Comparison of ENCODE assay signal across 29 cellular contexts in the genomic region with DNA sequence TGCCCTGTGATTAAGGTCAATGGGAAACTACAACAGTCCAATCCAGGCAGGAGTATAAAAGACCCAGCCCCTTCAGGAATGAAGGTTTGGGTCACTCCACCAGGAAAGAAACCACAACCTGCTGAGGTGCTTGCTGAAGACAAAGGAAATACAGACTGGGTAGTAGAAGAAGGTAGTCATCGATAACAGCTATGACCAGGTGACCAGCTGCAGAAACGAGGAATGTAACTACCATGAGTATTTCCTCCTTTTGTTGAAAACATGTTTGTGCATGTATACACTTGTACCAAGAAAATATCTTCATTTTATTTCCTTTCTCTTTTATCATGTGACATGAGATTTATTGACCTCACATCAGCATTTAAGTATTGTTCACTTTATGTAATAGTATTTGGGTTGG.
"Had no signal": no experiment of that assay in that cellular context is flagged by ENCODE, and none has a peak within 500 bp of the region (broad histone marks: within the 10 kb centered on the region; RNA-seq: fewer than 3 reads in every experiment).

No MANE protein-coding gene starts in this region.

- H3K36me3 ChIP-seq: stomach, suprapubic skin, thoracic aorta, thyroid gland, tibial artery, tibial nerve, transverse colon, upper lobe of left lung, upper lobe of right lung, uterus, vagina had no signal

- H3K9me3 ChIP-seq: stomach, suprapubic skin, testis, thoracic aorta, thyroid gland, tibial artery, tibial nerve, transverse colon, upper lobe of left lung, upper lobe of right lung, uterus, vagina had no signal

- H3K4me3 Mint-ChIP-seq: stimulated activated effector memory CD8-positive, alpha-beta T cell treated with anti-CD3 and anti-CD28 coated beads, Interleukin-12 subunit alpha, Interleukin-12 subunit beta, amount 100 ng/mL, for 72 hours; stimulated activated memory B cell treated with anti-CD40 and anti-IgM and Interleukin-4, amounts not matched to agents 10 μg/mL and 1 μg/mL and 100 μg/mL, for 72 hours; stimulated activated naive B cell treated with anti-CD40 and anti-IgM and Interleukin-4, amounts not matched to agents 10 μg/mL and 1 μg/mL and 100 μg/mL, for 72 hours; stimulated activated naive CD8-positive, alpha-beta T cell treated with anti-CD3 and anti-CD28 coated beads, Interleukin-15, amount 100 ng/mL, for 72 hours; stimulated activated naive CD8-positive, alpha-beta T cell treated with anti-CD3 and anti-CD28 coated beads, Interleukin-15, Interleukin-2, amounts not matched to agents 100 ng/mL and 50 ng/mL, for 24 hours; type B pancreatic cell had no signal

- H3K4me1 ChIP-seq: stomach, suprapubic skin, thyroid gland, tibial artery, tibial nerve, transverse colon, upper lobe of left lung, upper lobe of right lung, uterus, vagina had no signal

- H3K4me3 ChIP-seq: stomach, suprapubic skin, testis, thoracic aorta, thyroid gland, tibial artery, tibial nerve, transverse colon, upper lobe of left lung, upper lobe of right lung, uterus, vagina had no signal

- H3K36me3 Mint-ChIP-seq: stimulated activated effector memory CD8-positive, alpha-beta T cell treated with anti-CD3 and anti-CD28 coated beads, Interleukin-12 subunit alpha, Interleukin-12 subunit beta, amount 100 ng/mL, for 72 hours; stimulated activated memory B cell treated with anti-CD40 and anti-IgM and Interleukin-4, amounts not matched to agents 10 μg/mL and 1 μg/mL and 100 μg/mL, for 72 hours; stimulated activated naive B cell treated with anti-CD40 and anti-IgM and Interleukin-4, amounts not matched to agents 10 μg/mL and 1 μg/mL and 100 μg/mL, for 72 hours; type B pancreatic cell had no signal

- H3K27me3 ChIP-seq: stomach, suprapubic skin, testis, thyroid gland, tibial artery, tibial nerve, transverse colon, upper lobe of left lung, upper lobe of right lung, uterus, vagina had no signal

- ATAC-seq: stimulated activated effector memory CD8-positive, alpha-beta T cell treated with anti-CD3 and anti-CD28 coated beads, Interleukin-12 subunit alpha, Interleukin-12 subunit beta, amount 100 ng/mL, for 72 hours; stimulated activated memory B cell treated with anti-CD40 and anti-IgM and Interleukin-4, amounts not matched to agents 10 μg/mL and 1 μg/mL and 100 μg/mL, for 72 hours; stimulated activated naive B cell treated with anti-CD40 and anti-IgM and Interleukin-4, amounts not matched to agents 10 μg/mL and 1 μg/mL and 100 μg/mL, for 72 hours; stimulated activated naive CD8-positive, alpha-beta T cell treated with anti-CD3 and anti-CD28 coated beads, Interleukin-15, amount 100 ng/mL, for 72 hours; stimulated activated naive CD8-positive, alpha-beta T cell treated with anti-CD3 and anti-CD28 coated beads, Interleukin-15, Interleukin-2, amounts not matched to agents 100 U/mL and 50 U/mL, for 24 hours; upper lobe of right lung had no signal

- H3K4me1 Mint-ChIP-seq: stimulated activated effector memory CD8-positive, alpha-beta T cell treated with anti-CD3 and anti-CD28 coated beads, Interleukin-12 subunit alpha, Interleukin-12 subunit beta, amount 100 ng/mL, for 72 hours; stimulated activated memory B cell treated with anti-CD40 and anti-IgM and Interleukin-4, amounts not matched to agents 10 μg/mL and 1 μg/mL and 100 μg/mL, for 72 hours; stimulated activated naive B cell treated with anti-CD40 and anti-IgM and Interleukin-4, amounts not matched to agents 10 μg/mL and 1 μg/mL and 100 μg/mL, for 72 hours; stimulated activated naive CD8-positive, alpha-beta T cell treated with anti-CD3 and anti-CD28 coated beads, Interleukin-15, amount 100 ng/mL, for 72 hours had no signal

- H3K27ac Mint-ChIP-seq: stimulated activated effector memory CD8-positive, alpha-beta T cell treated with anti-CD3 and anti-CD28 coated beads, Interleukin-12 subunit alpha, Interleukin-12 subunit beta, amount 100 ng/mL, for 72 hours; stimulated activated memory B cell treated with anti-CD40 and anti-IgM and Interleukin-4, amounts not matched to agents 10 μg/mL and 1 μg/mL and 100 μg/mL, for 72 hours; stimulated activated naive B cell treated with anti-CD40 and anti-IgM and Interleukin-4, amounts not matched to agents 10 μg/mL and 1 μg/mL and 100 μg/mL, for 72 hours; stimulated activated naive CD8-positive, alpha-beta T cell treated with anti-CD3 and anti-CD28 coated beads, Interleukin-15, Interleukin-2, amounts not matched to agents 100 ng/mL and 50 ng/mL, for 24 hours; type B pancreatic cell had no signal

- FAIRE-seq: urothelium cell line had no signal

- DNase-seq: stimulated activated CD4-positive, alpha-beta T cell treated with anti-CD3 and anti-CD28 coated beads, Interleukin-2, amount 100 ng/mL, for 48 hours; stimulated activated CD4-positive, alpha-beta T cell treated with anti-CD3 and anti-CD28 coated beads, Interleukin-4, amount 100 ng/mL, for 1 hour; stimulated activated CD4-positive, alpha-beta T cell treated with anti-CD3 and anti-CD28 coated beads, Interleukin-4, amount 100 ng/mL, for 24 hours; stimulated activated CD4-positive, alpha-beta T cell treated with anti-CD3 and anti-CD28 coated beads, Interleukin-4, amount 100 ng/mL, for 4 hours; stimulated activated CD8-positive, alpha-beta memory T cell treated with anti-CD3 and anti-CD28 coated beads, Interleukin-4, amount 100 ng/mL, for 48 hours; stimulated activated naive B cell treated with anti-CD40 and anti-IgM and Interleukin-4, amounts not matched to agents 10 μg/mL and 1 μg/mL and 100 μg/mL, for 72 hours; stimulated activated naive CD4-positive, alpha-beta T cell; stimulated activated naive CD4-positive, alpha-beta T cell treated with Interleukin-2 at 50 U/mL for 16 hours; stimulated activated naive CD8-positive, alpha-beta T cell treated with anti-CD3 and anti-CD28 coated beads, Interleukin-15, amount 100 ng/mL, for 72 hours; stimulated activated naive CD8-positive, alpha-beta T cell treated with anti-CD3 and anti-CD28 coated beads, Interleukin-15, Interleukin-2, amounts not matched to agents 100 U/mL and 50 U/mL, for 24 hours; stomach; substantia nigra; testis; thyroid gland; tibial artery; transverse colon; trophoblast cell; upper lobe of left lung; upper lobe of right lung; uterus had no signal

- H3K27ac ChIP-seq: stomach, suprapubic skin, testis, thoracic aorta, thyroid gland, tibial artery, tibial nerve, transverse colon, upper lobe of left lung, upper lobe of right lung, uterus, vagina had no signal

- H3K9me3 Mint-ChIP-seq: type B pancreatic cell had no signal

- H3K27me3 Mint-ChIP-seq: stimulated activated memory B cell treated with anti-CD40 and anti-IgM and Interleukin-4, amounts not matched to agents 10 μg/mL and 1 μg/mL and 100 μg/mL, for 72 hours; stimulated activated naive B cell treated with anti-CD40 and anti-IgM and Interleukin-4, amounts not matched to agents 10 μg/mL and 1 μg/mL and 100 μg/mL, for 72 hours; stimulated activated naive CD8-positive, alpha-beta T cell treated with anti-CD3 and anti-CD28 coated beads, Interleukin-15, amount 100 ng/mL, for 72 hours; stimulated activated naive CD8-positive, alpha-beta T cell treated with anti-CD3 and anti-CD28 coated beads, Interleukin-15, Interleukin-2, amounts not matched to agents 100 ng/mL and 50 ng/mL, for 24 hours; type B pancreatic cell had no signal
